In genomic region chr20:2865101-2865500, GRCh38 we compare ENCODE assay signal across 19 cellular contexts. TPM values are rescaled to one million over a fixed set of nuclear protein-coding genes. Genes with fewer than 3 reads are reported as not detected.
DNase-seq lines count a peak whose midpoint lies in the region; ATAC-seq and TF ChIP-seq lines count a peak whose summit lies in the region.
"Had no signal": no experiment of that assay in that cellular context is flagged by ENCODE, and none has a peak within 500 bp of the region (broad histone marks: within the 10 kb centered on the region; RNA-seq: fewer than 3 reads in every experiment).

No MANE protein-coding gene starts in this region.

- peak overlapping the region; percentile 21 for H3K27ac ChIP-seq in CD4-positive, alpha-beta T cell (ENCODE audit: low read depth, low read length)
- H3K27ac ChIP-seq: C4-2B, Peyer's patch had no signal

- ATAC-seq in CD4-positive, alpha-beta T cell (ENCODE audit: poor library complexity), result no peak
- ATAC-seq in natural killer cell treated with Interleukin-12 subunit alpha and Interleukin-12 subunit beta and Interleukin-15 and Interleukin-18, amount 100 ng/mL, for 72 hours, result no peak
- no peak for ATAC-seq in stimulated activated naive B cell treated with anti-CD40 and anti-IgM and Interleukin-4, amounts not matched to agents 10 μg/mL and 1 μg/mL and 100 μg/mL, for 72 hours (replicated peaks)
- no peak for ATAC-seq in GM18520 (IDR thresholded peaks at IDR 0.05; ENCODE audit: unreplicated experiment)

- CTCF ChIA-PET in CD4-positive, alpha-beta T cell (lab: Charles Lee), result interaction anchor here (0.6 to 0.9 kb wide), 2 partner anchors 9 to 13 kb away, joined by 3 read pairs; no protein-coding TSS in a partner anchor

- no peak for TF ChIP-seq CTCF in CD4-positive, alpha-beta T cell (IDR thresholded peaks at IDR 0.05)

- peaks cover 27% of the 10 kb centered on the region for H3K36me3 Mint-ChIP-seq in activated CD4-positive, alpha-beta T cell treated with anti-CD3 and anti-CD28 coated beads, Interleukin-2, amount 10 ng/mL, durations not matched to agents 24 days and 14 days (ENCODE audit: low read depth)
- peaks cover 41% of the 10 kb centered on the region for H3K36me3 Mint-ChIP-seq in CD4-positive, alpha-beta T cell (ENCODE audit: low read depth)
- H3K36me3 Mint-ChIP-seq in activated naive CD8-positive, alpha-beta T cell treated with anti-CD3 and anti-CD28 coated beads for 36 hours, result peaks cover 17% of the 10 kb centered on the region
- no peaks in the 10 kb centered on the region for H3K36me3 Mint-ChIP-seq in natural killer cell treated with Interleukin-12 subunit alpha and Interleukin-12 subunit beta and Interleukin-15 and Interleukin-18, amount 100 ng/mL, for 72 hours
- peaks cover 33 to 49% of the 10 kb centered on the region in 2 donors for H3K36me3 Mint-ChIP-seq in stimulated activated naive B cell treated with anti-CD40 and anti-IgM and Interleukin-4, amounts not matched to agents 10 μg/mL and 1 μg/mL and 100 μg/mL, for 72 hours

- POLR2A ChIA-PET in CD4-positive, alpha-beta T cell (lab: Charles Lee), result interaction anchor here (1.4 to 2.6 kb wide), 2 partner anchors 8 to 25 kb away, joined by 4 to 8 read pairs; partner anchors contain the start of genes PCED1A, PTPRA and VPS16

- H3K27ac Mint-ChIP-seq in activated CD4-positive, alpha-beta T cell treated with anti-CD3 and anti-CD28 coated beads, Interleukin-2, amount 10 ng/mL, durations not matched to agents 24 days and 14 days, result peak overlapping the region; percentile 56
- no peak overlapping the region for H3K27ac Mint-ChIP-seq in CD4-positive, alpha-beta T cell
- peak overlapping the region; percentile 21 for H3K27ac Mint-ChIP-seq in activated naive CD8-positive, alpha-beta T cell treated with anti-CD3 and anti-CD28 coated beads for 36 hours
- H3K27ac Mint-ChIP-seq in natural killer cell treated with Interleukin-12 subunit alpha and Interleukin-12 subunit beta and Interleukin-15 and Interleukin-18, amount 100 ng/mL, for 72 hours, result peak overlapping the region; percentile 59 to 73
- no peak overlapping the region for H3K27ac Mint-ChIP-seq in stimulated activated naive B cell treated with anti-CD40 and anti-IgM and Interleukin-4, amounts not matched to agents 10 μg/mL and 1 μg/mL and 100 μg/mL, for 72 hours
- H3K27ac Mint-ChIP-seq: GM23338 had no signal

- no peaks in the 10 kb centered on the region for H3K27me3 Mint-ChIP-seq in activated CD4-positive, alpha-beta T cell treated with anti-CD3 and anti-CD28 coated beads, Interleukin-2, amount 10 ng/mL, durations not matched to agents 24 days and 14 days
- no peaks in the 10 kb centered on the region for H3K27me3 Mint-ChIP-seq in CD4-positive, alpha-beta T cell
- H3K27me3 Mint-ChIP-seq in activated naive CD8-positive, alpha-beta T cell treated with anti-CD3 and anti-CD28 coated beads for 36 hours, result no peaks in the 10 kb centered on the region
- no peaks in the 10 kb centered on the region for H3K27me3 Mint-ChIP-seq in natural killer cell treated with Interleukin-12 subunit alpha and Interleukin-12 subunit beta and Interleukin-15 and Interleukin-18, amount 100 ng/mL, for 72 hours
- no peaks in the 10 kb centered on the region for H3K27me3 Mint-ChIP-seq in stimulated activated naive B cell treated with anti-CD40 and anti-IgM and Interleukin-4, amounts not matched to agents 10 μg/mL and 1 μg/mL and 100 μg/mL, for 72 hours

- intact Hi-C loops in activated CD4-positive, alpha-beta T cell treated with anti-CD3 and anti-CD28 coated beads, Interleukin-2, amount 10 ng/mL, durations not matched to agents 24 days and 14 days (cut with micrococcal nuclease), result no loop called here
- intact Hi-C loops in CD4-positive, alpha-beta T cell (cut with DNase I, micrococcal nuclease), result no loop called here
- intact Hi-C loops in head of caudate nucleus (cut with DNase I), result loop anchor here (10.0 kb wide), 1 partner anchor 140 kb away; no protein-coding TSS in a partner anchor

- H3K27me3 ChIP-seq in CD4-positive, alpha-beta T cell (ENCODE audit: control insufficient read depth, insufficient read depth, low read length), result no peaks in the 10 kb centered on the region
- H3K27me3 ChIP-seq: Peyer's patch had no signal

- H3K9me3 Mint-ChIP-seq in activated CD4-positive, alpha-beta T cell treated with anti-CD3 and anti-CD28 coated beads, Interleukin-2, amount 10 ng/mL, durations not matched to agents 24 days and 14 days, result no peaks in the 10 kb centered on the region
- no peaks in the 10 kb centered on the region for H3K9me3 Mint-ChIP-seq in CD4-positive, alpha-beta T cell
- no peaks in the 10 kb centered on the region for H3K9me3 Mint-ChIP-seq in activated naive CD8-positive, alpha-beta T cell treated with anti-CD3 and anti-CD28 coated beads for 36 hours
- no peaks in the 10 kb centered on the region for H3K9me3 Mint-ChIP-seq in natural killer cell treated with Interleukin-12 subunit alpha and Interleukin-12 subunit beta and Interleukin-15 and Interleukin-18, amount 100 ng/mL, for 72 hours
- H3K9me3 Mint-ChIP-seq in stimulated activated naive B cell treated with anti-CD40 and anti-IgM and Interleukin-4, amounts not matched to agents 10 μg/mL and 1 μg/mL and 100 μg/mL, for 72 hours, result no peaks in the 10 kb centered on the region
- H3K9me3 Mint-ChIP-seq: GM23338 had no signal

- DNase-seq in activated CD4-positive, alpha-beta T cell treated with anti-CD3 and anti-CD28 coated beads, Interleukin-2, amount 10 ng/mL, durations not matched to agents 24 days and 14 days, result no peak
- no peak for DNase-seq in activated CD4-positive, alpha-beta T cell treated with anti-CD3 and anti-CD28 coated beads for 4 hours
- no peak for DNase-seq in CD4-positive, alpha-beta T cell
- no peak for DNase-seq in activated naive CD8-positive, alpha-beta T cell treated with anti-CD3 and anti-CD28 coated beads for 36 hours
- no peak for DNase-seq in natural killer cell treated with Interleukin-12 subunit alpha and Interleukin-12 subunit beta and Interleukin-15 and Interleukin-18, amount 100 ng/mL, for 72 hours (ENCODE audit: low spot score)
- DNase-seq in stimulated activated naive B cell treated with anti-CD40 and anti-IgM and Interleukin-4, amounts not matched to agents 10 μg/mL and 1 μg/mL and 100 μg/mL, for 72 hours, result no peak
- DNase-seq in head of caudate nucleus, result no peak
- DNase-seq: 8988T, Calu3, MV-4-11, NCI-H1417 treated with DMSO at 0.1 percent for 48 hours, NCI-H2029, NCI-H2171 treated with DMSO at 0.1 percent for 48 hours, NCI-H510A, Peyer's patch had no signal

- H3K4me1 Mint-ChIP-seq in activated CD4-positive, alpha-beta T cell treated with anti-CD3 and anti-CD28 coated beads, Interleukin-2, amount 10 ng/mL, durations not matched to agents 24 days and 14 days, result peaks cover 16% of the 10 kb centered on the region
- peaks cover 27% of the 10 kb centered on the region for H3K4me1 Mint-ChIP-seq in CD4-positive, alpha-beta T cell (ENCODE audit: low read depth)
- peaks cover 46% of the 10 kb centered on the region for H3K4me1 Mint-ChIP-seq in activated naive CD8-positive, alpha-beta T cell treated with anti-CD3 and anti-CD28 coated beads for 36 hours
- H3K4me1 Mint-ChIP-seq in natural killer cell treated with Interleukin-12 subunit alpha and Interleukin-12 subunit beta and Interleukin-15 and Interleukin-18, amount 100 ng/mL, for 72 hours (ENCODE audit: low read depth in 2 of 2), result peaks cover 36 to 51% of the 10 kb centered on the region in 2 donors
- H3K4me1 Mint-ChIP-seq in stimulated activated naive B cell treated with anti-CD40 and anti-IgM and Interleukin-4, amounts not matched to agents 10 μg/mL and 1 μg/mL and 100 μg/mL, for 72 hours, result peaks cover 7 to 13% of the 10 kb centered on the region in 2 donors
- H3K4me1 Mint-ChIP-seq: GM23338 had no signal

- H3K4me3 Mint-ChIP-seq in activated CD4-positive, alpha-beta T cell treated with anti-CD3 and anti-CD28 coated beads, Interleukin-2, amount 10 ng/mL, durations not matched to agents 24 days and 14 days, result no peak overlapping the region
- no peak overlapping the region for H3K4me3 Mint-ChIP-seq in CD4-positive, alpha-beta T cell
- H3K4me3 Mint-ChIP-seq in activated naive CD8-positive, alpha-beta T cell treated with anti-CD3 and anti-CD28 coated beads for 36 hours, result no peak overlapping the region
- H3K4me3 Mint-ChIP-seq in natural killer cell treated with Interleukin-12 subunit alpha and Interleukin-12 subunit beta and Interleukin-15 and Interleukin-18, amount 100 ng/mL, for 72 hours, result peak overlapping the region; percentile 32
- H3K4me3 Mint-ChIP-seq in stimulated activated naive B cell treated with anti-CD40 and anti-IgM and Interleukin-4, amounts not matched to agents 10 μg/mL and 1 μg/mL and 100 μg/mL, for 72 hours, result no peak overlapping the region
- H3K4me3 Mint-ChIP-seq: GM23338 had no signal

- no peaks in the 10 kb centered on the region for H3K9me3 ChIP-seq in CD4-positive, alpha-beta T cell (ENCODE audit: control insufficient read depth, low read length)
- H3K9me3 ChIP-seq: Peyer's patch had no signal

RNA-seq across cellular contexts. Expression of gene PTPRA, which starts 8.2 kb away (rescaled TPM):
- total RNA-seq in activated CD4-positive, alpha-beta T cell treated with anti-CD3 and anti-CD28 coated beads, Interleukin-2, amount 10 ng/mL, durations not matched to agents 24 days and 14 days, result 66.5 and 71.5 TPM in 2 replicates
- 10 to 100 TPM; 65.4 to 69.5 TPM for total RNA-seq in CD4-positive, alpha-beta T cell
- 10 to 100 TPM; 40.6 to 43.0 TPM for total RNA-seq in activated naive CD8-positive, alpha-beta T cell treated with anti-CD3 and anti-CD28 coated beads for 36 hours
- 10 to 100 TPM; 50.4 to 76.0 TPM for total RNA-seq in natural killer cell treated with Interleukin-12 subunit alpha and Interleukin-12 subunit beta and Interleukin-15 and Interleukin-18, amount 100 ng/mL, for 72 hours

RNA-seq across cellular contexts. Expression of gene VPS16, which starts 24.6 kb away (rescaled TPM):
- 44.3 and 44.9 TPM in 2 replicates for total RNA-seq in activated CD4-positive, alpha-beta T cell treated with anti-CD3 and anti-CD28 coated beads, Interleukin-2, amount 10 ng/mL, durations not matched to agents 24 days and 14 days
- 10 to 100 TPM; 38.2 to 40.6 TPM for total RNA-seq in CD4-positive, alpha-beta T cell
- total RNA-seq in activated naive CD8-positive, alpha-beta T cell treated with anti-CD3 and anti-CD28 coated beads for 36 hours, result 10 to 100 TPM; 33.5 to 34.1 TPM
- total RNA-seq in natural killer cell treated with Interleukin-12 subunit alpha and Interleukin-12 subunit beta and Interleukin-15 and Interleukin-18, amount 100 ng/mL, for 72 hours, result 100 to 1,000 TPM in 1 of 2 donors, 10 to 100 TPM in 1; 88.0 to 101 TPM

RNA-seq across cellular contexts. Expression of gene PCED1A, which starts 24.6 kb away (rescaled TPM):
- 23.4 and 26.1 TPM in 2 replicates for total RNA-seq in activated CD4-positive, alpha-beta T cell treated with anti-CD3 and anti-CD28 coated beads, Interleukin-2, amount 10 ng/mL, durations not matched to agents 24 days and 14 days
- 10 to 100 TPM; 69.2 to 69.7 TPM for total RNA-seq in CD4-positive, alpha-beta T cell
- total RNA-seq in activated naive CD8-positive, alpha-beta T cell treated with anti-CD3 and anti-CD28 coated beads for 36 hours, result 10 to 100 TPM; 24.2 to 26.3 TPM
- total RNA-seq in natural killer cell treated with Interleukin-12 subunit alpha and Interleukin-12 subunit beta and Interleukin-15 and Interleukin-18, amount 100 ng/mL, for 72 hours, result 10 to 100 TPM; 53.8 to 62.6 TPM

RNA-seq across cellular contexts. Expression of gene TMEM239, which starts 48.9 kb away (rescaled TPM):
- total RNA-seq in activated CD4-positive, alpha-beta T cell treated with anti-CD3 and anti-CD28 coated beads, Interleukin-2, amount 10 ng/mL, durations not matched to agents 24 days and 14 days, result not detected in 2 replicates
- not detected for total RNA-seq in CD4-positive, alpha-beta T cell
- total RNA-seq in activated naive CD8-positive, alpha-beta T cell treated with anti-CD3 and anti-CD28 coated beads for 36 hours, result not detected
- not detected for total RNA-seq in natural killer cell treated with Interleukin-12 subunit alpha and Interleukin-12 subunit beta and Interleukin-15 and Interleukin-18, amount 100 ng/mL, for 72 hours
- total RNA-seq: Calu3, GM23338, HT-29, Peyer's patch had no signal

RNA-seq across cellular contexts. Expression of gene C20orf141, which starts 50.3 kb away (rescaled TPM):
- not detected in 2 replicates for total RNA-seq in activated CD4-positive, alpha-beta T cell treated with anti-CD3 and anti-CD28 coated beads, Interleukin-2, amount 10 ng/mL, durations not matched to agents 24 days and 14 days
- not detected for total RNA-seq in CD4-positive, alpha-beta T cell
- not detected for total RNA-seq in activated naive CD8-positive, alpha-beta T cell treated with anti-CD3 and anti-CD28 coated beads for 36 hours
- not detected for total RNA-seq in natural killer cell treated with Interleukin-12 subunit alpha and Interleukin-12 subunit beta and Interleukin-15 and Interleukin-18, amount 100 ng/mL, for 72 hours
- total RNA-seq: Calu3, GM23338, HT-29, Peyer's patch had no signal

Comparison
In these comparisons a context has a peak if more than half of its experiments do, and no peak if none do; other contexts are left out.
1. H3K27ac Mint-ChIP-seq: peak in activated CD4-positive, alpha-beta T cell treated with anti-CD3 and anti-CD28 coated beads, Interleukin-2, amount 10 ng/mL, durations not matched to agents 24 days and 14 days (single experiment), activated naive CD8-positive, alpha-beta T cell treated with anti-CD3 and anti-CD28 coated beads for 36 hours (single experiment) and natural killer cell treated with Interleukin-12 subunit alpha and Interleukin-12 subunit beta and Interleukin-15 and Interleukin-18, amount 100 ng/mL, for 72 hours (2 of 2); none in CD4-positive, alpha-beta T cell (single experiment) and stimulated activated naive B cell treated with anti-CD40 and anti-IgM and Interleukin-4, amounts not matched to agents 10 μg/mL and 1 μg/mL and 100 μg/mL, for 72 hours (single experiment).